ENCODE assay signal across 2 cellular contexts in the genomic region with DNA sequence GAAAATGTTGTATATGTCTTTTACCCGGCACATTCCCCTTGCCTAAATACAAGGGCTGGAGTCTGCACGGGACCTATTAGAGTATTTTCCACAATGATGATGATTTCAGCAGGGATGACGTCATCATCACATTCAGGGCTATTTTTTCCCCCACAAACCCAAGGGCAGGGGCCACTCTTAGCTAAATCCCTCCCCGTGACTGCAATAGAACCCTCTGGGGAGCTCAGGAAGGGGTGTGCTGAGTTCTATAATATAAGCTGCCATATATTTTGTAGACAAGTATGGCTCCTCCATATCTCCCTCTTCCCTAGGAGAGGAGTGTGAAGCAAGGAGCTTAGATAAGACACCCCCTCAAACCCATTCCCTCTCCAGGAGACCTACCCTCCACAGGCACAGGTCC.
TF ChIP-seq lines count a peak whose summit lies in the region.

No MANE protein-coding gene starts in this region.

TF ChIP-seq in HEK293, 187 proteins besides CTCF, POLR2A, EP300 and RAD21 (continues in another document):
- TF ChIP-seq ZSCAN23 (tag by site-specific recombination; IDR thresholded peaks at IDR 0.05) (no peak), ZNF830 (tag by site-specific recombination; IDR thresholded peaks at IDR 0.05; ENCODE audit: low read depth) (no peak), ZNF19 (tag by site-specific recombination; IDR thresholded peaks at IDR 0.05; ENCODE audit: low read depth) (no peak), ZFP69B (tag by site-specific recombination; IDR thresholded peaks at IDR 0.05) (no peak), ZNF624 (tag by site-specific recombination; IDR thresholded peaks at IDR 0.05) (no peak), ZNF184 (tag by site-specific recombination; IDR thresholded peaks at IDR 0.05) (0 out of 2 replicates have a peak, but pooled peaks have one; percentile 43), ZNF658 (tag by site-specific recombination; IDR thresholded peaks at IDR 0.05) (no peak), ZNF157 (tag by site-specific recombination; IDR thresholded peaks at IDR 0.05) (no peak), MYNN (tag by site-specific recombination; IDR thresholded peaks at IDR 0.05; ENCODE audit: borderline replicate concordance) (no peak), ZSCAN30 (tag by site-specific recombination; IDR thresholded peaks at IDR 0.05) (no peak), ZNF571 (tag by site-specific recombination; IDR thresholded peaks at IDR 0.05) (no peak), ZNF792 (tag by site-specific recombination; IDR thresholded peaks at IDR 0.05) (no peak), BCL11A (tag by site-specific recombination; IDR thresholded peaks at IDR 0.05; ENCODE audit: low read depth) (no peak), SP7 (tag by site-specific recombination; IDR thresholded peaks at IDR 0.05) (peak; percentile 29; the same call in 1 of the 2 replicates), ZBTB48 (tag by site-specific recombination; IDR thresholded peaks at IDR 0.05) (peak; percentile 56), ZNF175 (tag by site-specific recombination; IDR thresholded peaks at IDR 0.05) (no peak), ZNF239 (tag by site-specific recombination; IDR thresholded peaks at IDR 0.05) (no peak), ZNF132 (tag by site-specific recombination; IDR thresholded peaks at IDR 0.05; ENCODE audit: borderline replicate concordance) (no peak), GLIS1 (tag by site-specific recombination; IDR thresholded peaks at IDR 0.05) (peak; percentile 97), ZBTB21 (tag by site-specific recombination; IDR thresholded peaks at IDR 0.05) (peak; percentile 81), MEIS1 (CRISPR knock-in tag; IDR thresholded peaks at IDR 0.05; ENCODE audit: borderline replicate concordance) (no peak), ZNF585B (tag by site-specific recombination; IDR thresholded peaks at IDR 0.05) (no peak), ZSCAN16 (tag by site-specific recombination; IDR thresholded peaks at IDR 0.05) (no peak), ZNF354C (tag by site-specific recombination; IDR thresholded peaks at IDR 0.05; ENCODE audit: borderline replicate concordance, low read depth) (no peak), ZNF843 (tag by site-specific recombination; IDR thresholded peaks at IDR 0.05) (no peak), ZNF416 (tag by site-specific recombination; IDR thresholded peaks at IDR 0.05) (no peak), ZNF837 (tag by site-specific recombination; IDR thresholded peaks at IDR 0.05) (no peak), ZNF621 (tag by site-specific recombination; IDR thresholded peaks at IDR 0.05) (no peak)
- TF ChIP-seq, protein P1, sequence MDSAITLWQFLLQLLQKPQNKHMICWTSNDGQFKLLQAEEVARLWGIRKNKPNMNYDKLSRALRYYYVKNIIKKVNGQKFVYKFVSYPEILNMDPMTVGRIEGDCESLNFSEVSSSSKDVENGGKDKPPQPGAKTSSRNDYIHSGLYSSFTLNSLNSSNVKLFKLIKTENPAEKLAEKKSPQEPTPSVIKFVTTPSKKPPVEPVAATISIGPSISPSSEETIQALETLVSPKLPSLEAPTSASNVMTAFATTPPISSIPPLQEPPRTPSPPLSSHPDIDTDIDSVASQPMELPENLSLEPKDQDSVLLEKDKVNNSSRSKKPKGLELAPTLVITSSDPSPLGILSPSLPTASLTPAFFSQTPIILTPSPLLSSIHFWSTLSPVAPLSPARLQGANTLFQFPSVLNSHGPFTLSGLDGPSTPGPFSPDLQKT (IDR thresholded peaks at IDR 0.05; ENCODE audit: borderline replicate concordance, low read depth, low read length): no peak
- TF ChIP-seq, protein P2, sequence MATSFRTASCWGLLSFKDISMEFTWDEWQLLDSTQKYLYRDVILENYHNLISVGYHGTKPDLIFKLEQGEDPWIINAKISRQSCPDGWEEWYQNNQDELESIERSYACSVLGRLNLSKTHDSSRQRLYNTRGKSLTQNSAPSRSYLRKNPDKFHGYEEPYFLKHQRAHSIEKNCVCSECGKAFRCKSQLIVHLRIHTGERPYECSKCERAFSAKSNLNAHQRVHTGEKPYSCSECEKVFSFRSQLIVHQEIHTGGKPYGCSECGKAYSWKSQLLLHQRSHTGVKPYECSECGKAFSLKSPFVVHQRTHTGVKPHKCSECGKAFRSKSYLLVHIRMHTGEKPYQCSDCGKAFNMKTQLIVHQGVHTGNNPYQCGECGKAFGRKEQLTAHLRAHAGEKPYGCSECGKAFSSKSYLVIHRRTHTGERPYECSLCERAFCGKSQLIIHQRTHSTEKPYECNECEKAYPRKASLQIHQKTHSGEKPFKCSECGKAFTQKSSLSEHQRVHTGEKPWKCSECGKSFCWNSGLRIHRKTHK (tag by site-specific recombination; IDR thresholded peaks at IDR 0.05): no peak
- TF ChIP-seq, protein P3, sequence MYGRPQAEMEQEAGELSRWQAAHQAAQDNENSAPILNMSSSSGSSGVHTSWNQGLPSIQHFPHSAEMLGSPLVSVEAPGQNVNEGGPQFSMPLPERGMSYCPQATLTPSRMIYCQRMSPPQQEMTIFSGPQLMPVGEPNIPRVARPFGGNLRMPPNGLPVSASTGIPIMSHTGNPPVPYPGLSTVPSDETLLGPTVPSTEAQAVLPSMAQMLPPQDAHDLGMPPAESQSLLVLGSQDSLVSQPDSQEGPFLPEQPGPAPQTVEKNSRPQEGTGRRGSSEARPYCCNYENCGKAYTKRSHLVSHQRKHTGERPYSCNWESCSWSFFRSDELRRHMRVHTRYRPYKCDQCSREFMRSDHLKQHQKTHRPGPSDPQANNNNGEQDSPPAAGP (tag by site-specific recombination; IDR thresholded peaks at IDR 0.05): peak; percentile 60; the same call in 1 of the 2 replicates
- TF ChIP-seq, protein P4, sequence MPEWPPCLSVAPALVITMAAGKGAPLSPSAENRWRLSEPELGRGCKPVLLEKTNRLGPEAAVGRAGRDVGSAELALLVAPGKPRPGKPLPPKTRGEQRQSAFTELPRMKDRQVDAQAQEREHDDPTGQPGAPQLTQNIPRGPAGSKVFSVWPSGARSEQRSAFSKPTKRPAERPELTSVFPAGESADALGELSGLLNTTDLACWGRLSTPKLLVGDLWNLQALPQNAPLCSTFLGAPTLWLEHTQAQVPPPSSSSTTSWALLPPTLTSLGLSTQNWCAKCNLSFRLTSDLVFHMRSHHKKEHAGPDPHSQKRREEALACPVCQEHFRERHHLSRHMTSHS (tag by site-specific recombination; IDR thresholded peaks at IDR 0.05): no peak
- TF ChIP-seq, protein P5, sequence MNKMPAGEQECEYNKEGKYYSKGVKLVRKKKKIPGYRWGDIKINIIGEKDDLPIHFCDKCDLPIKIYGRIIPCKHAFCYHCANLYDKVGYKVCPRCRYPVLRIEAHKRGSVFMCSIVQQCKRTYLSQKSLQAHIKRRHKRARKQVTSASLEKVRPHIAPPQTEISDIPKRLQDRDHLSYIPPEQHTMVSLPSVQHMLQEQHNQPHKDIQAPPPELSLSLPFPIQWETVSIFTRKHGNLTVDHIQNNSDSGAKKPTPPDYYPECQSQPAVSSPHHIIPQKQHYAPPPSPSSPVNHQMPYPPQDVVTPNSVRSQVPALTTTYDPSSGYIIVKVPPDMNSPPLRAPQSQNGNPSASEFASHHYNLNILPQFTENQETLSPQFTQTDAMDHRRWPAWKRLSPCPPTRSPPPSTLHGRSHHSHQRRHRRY (tag by site-specific recombination; IDR thresholded peaks at IDR 0.05): no peak

TF ChIP-seq in GM12878, 131 proteins besides CTCF, POLR2A, EP300 and RAD21:
- TF ChIP-seq ATF7 (IDR thresholded peaks at IDR 0.05; ENCODE audit: low read depth) (peak; percentile 88), JUND (IDR thresholded peaks at IDR 0.05; ENCODE audit: low read depth, low read length) (0 out of 2 replicates have a peak, but pooled peaks have one; percentile 40), SIX5 (IDR thresholded peaks at IDR 0.05; ENCODE audit: low read depth, low read length, severe bottlenecking) (no peak)
- TF ChIP-seq, protein P6, sequence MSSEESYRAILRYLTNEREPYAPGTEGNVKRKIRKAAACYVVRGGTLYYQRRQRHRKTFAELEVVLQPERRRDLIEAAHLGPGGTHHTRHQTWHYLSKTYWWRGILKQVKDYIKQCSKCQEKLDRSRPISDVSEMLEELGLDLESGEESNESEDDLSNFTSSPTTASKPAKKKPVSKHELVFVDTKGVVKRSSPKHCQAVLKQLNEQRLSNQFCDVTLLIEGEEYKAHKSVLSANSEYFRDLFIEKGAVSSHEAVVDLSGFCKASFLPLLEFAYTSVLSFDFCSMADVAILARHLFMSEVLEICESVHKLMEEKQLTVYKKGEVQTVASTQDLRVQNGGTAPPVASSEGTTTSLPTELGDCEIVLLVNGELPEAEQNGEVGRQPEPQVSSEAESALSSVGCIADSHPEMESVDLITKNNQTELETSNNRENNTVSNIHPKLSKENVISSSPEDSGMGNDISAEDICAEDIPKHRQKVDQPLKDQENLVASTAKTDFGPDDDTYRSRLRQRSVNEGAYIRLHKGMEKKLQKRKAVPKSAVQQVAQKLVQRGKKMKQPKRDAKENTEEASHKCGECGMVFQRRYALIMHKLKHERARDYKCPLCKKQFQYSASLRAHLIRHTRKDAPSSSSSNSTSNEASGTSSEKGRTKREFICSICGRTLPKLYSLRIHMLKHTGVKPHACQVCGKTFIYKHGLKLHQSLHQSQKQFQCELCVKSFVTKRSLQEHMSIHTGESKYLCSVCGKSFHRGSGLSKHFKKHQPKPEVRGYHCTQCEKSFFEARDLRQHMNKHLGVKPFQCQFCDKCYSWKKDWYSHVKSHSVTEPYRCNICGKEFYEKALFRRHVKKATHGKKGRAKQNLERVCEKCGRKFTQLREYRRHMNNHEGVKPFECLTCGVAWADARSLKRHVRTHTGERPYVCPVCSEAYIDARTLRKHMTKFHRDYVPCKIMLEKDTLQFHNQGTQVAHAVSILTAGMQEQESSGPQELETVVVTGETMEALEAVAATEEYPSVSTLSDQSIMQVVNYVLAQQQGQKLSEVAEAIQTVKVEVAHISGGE (CRISPR knock-in tag; IDR thresholded peaks at IDR 0.05): no peak
- TF ChIP-seq, protein P7, sequence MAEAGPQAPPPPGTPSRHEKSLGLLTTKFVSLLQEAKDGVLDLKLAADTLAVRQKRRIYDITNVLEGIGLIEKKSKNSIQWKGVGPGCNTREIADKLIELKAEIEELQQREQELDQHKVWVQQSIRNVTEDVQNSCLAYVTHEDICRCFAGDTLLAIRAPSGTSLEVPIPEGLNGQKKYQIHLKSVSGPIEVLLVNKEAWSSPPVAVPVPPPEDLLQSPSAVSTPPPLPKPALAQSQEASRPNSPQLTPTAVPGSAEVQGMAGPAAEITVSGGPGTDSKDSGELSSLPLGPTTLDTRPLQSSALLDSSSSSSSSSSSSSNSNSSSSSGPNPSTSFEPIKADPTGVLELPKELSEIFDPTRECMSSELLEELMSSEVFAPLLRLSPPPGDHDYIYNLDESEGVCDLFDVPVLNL (IDR thresholded peaks at IDR 0.05; ENCODE audit: low read depth, low read length): no peak
